22 cellular contexts compared by ENCODE assay signal in the genomic region with DNA sequence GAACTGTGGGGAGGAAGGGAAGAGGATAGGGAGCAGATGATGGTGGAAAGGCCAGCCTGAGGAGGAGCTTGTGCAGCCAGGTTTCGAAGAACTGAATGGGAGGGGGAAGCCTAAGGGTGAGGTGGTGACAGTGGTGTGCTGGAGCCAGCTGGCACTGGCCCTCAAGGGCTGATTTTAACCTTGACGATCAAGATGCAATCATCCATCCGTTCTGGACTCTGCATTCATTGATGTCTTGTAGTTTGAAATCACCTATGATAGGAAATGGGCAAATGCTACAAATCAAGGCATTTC. TPM values are rescaled to one million over a fixed set of nuclear protein-coding genes. Genes with fewer than 3 reads are reported as not detected.
A peak's percentile ranks its signal among the peaks of the same experiment; 100 is the strongest.
DNase-seq lines count a peak whose midpoint lies in the region; ATAC-seq lines count a peak whose summit lies in the region.
"Had no signal": no experiment of that assay in that cellular context is flagged by ENCODE, and none has a peak within 500 bp of the region (broad histone marks: within the 10 kb centered on the region; RNA-seq: fewer than 3 reads in every experiment).

No MANE protein-coding gene starts in this region.

- peaks cover 22% of the 10 kb centered on the region for H3K79me2 ChIP-seq in ACC112 (ENCODE audit: control insufficient read depth, insufficient read depth, low read length, unreplicated experiment)

- WGBS in mesenchymal stem cell: 93% methylated on average over 3 of the region's 3 CpGs

- H3K14ac ChIP-seq in mesenchymal stem cell (ENCODE audit: low read length in 2 of 2): no peak overlapping the region

- H3K4me2 ChIP-seq in BLaER1 treated with 17β-estradiol and CSF1 and Interleukin-3, amounts not matched to agents 10 nM and 100 nM: peak overlapping the region in 7 of 11 experiments; percentile 8 to 57 (median 27); a peak in 11 of 22 replicates
- H3K4me2 ChIP-seq in mesenchymal stem cell (ENCODE audit: low read length, poor library complexity, severe bottlenecking): no peak overlapping the region
- H3K4me2 ChIP-seq: PC-9 had no signal

- no peak overlapping the region for H2BK120ac ChIP-seq in mesenchymal stem cell (ENCODE audit: low read depth, low read length)

- H3K4me1 ChIP-seq in ACC112 (ENCODE audit: control insufficient read depth, insufficient read depth, low read length, unreplicated experiment) (peaks cover 52% of the 10 kb centered on the region), mesenchymal stem cell (ENCODE audit: control insufficient read depth, insufficient read depth, low read depth, low read length) (peaks cover 11% of the 10 kb centered on the region)
- peaks cover 15 to 35% (median 32%) of the 10 kb centered on the region in 10 experiments for H3K4me1 ChIP-seq in BLaER1 treated with 17β-estradiol and CSF1 and Interleukin-3, amounts not matched to agents 10 nM and 100 nM

- DNase-seq in mesenchymal stem cell (no peak), superior temporal gyrus (ENCODE audit: extremely low spot score) (no peak), NCI-H2227 (lab: John Stamatoyannopoulos, UW; ENCODE audit: unreplicated experiment) (no peak), immature natural killer cell (no peak), NCI-H526 treated with DMSO at 0.1 percent for 48 hours (lab: John Stamatoyannopoulos, UW) (no peak)
- DNase-seq: AML-193, Calu3, DMS79 treated with DMSO at 0.1 percent for 48 hours, H7, KG1, MG63, NCI-H2029, NCI-H446 treated with DMSO at 0.1 percent for 48 hours, NCI-H526, PC-9 had no signal

- no peak overlapping the region for H4K91ac ChIP-seq in mesenchymal stem cell (ENCODE audit: low read length)

- H3K23ac ChIP-seq in mesenchymal stem cell (ENCODE audit: low read length in 2 of 2): no peak overlapping the region

- peaks cover 22% of the 10 kb centered on the region for H3K36me3 Mint-ChIP-seq in activated T-helper 17 cell treated with anti-CD3 and anti-CD28 coated beads, Interleukin-2, amount 50 U/mL, for 72 hours (ENCODE audit: low read depth)
- H3K36me3 Mint-ChIP-seq in immature natural killer cell: no peaks in the 10 kb centered on the region

- H4K8ac ChIP-seq in mesenchymal stem cell (ENCODE audit: low read length): peak overlapping the region; percentile 22

- H3K27ac ChIP-seq in ACC112 (ENCODE audit: low read depth, low read length): peak overlapping the region; percentile 75; the same call in 1 of the 2 replicates
- H3K27ac ChIP-seq in BLaER1 treated with 17β-estradiol and CSF1 and Interleukin-3, amounts not matched to agents 10 nM and 100 nM: no peak overlapping the region
- H3K27ac ChIP-seq in mesenchymal stem cell (ENCODE audit: low read length, poor library complexity, severe bottlenecking): no peak overlapping the region
- H3K27ac ChIP-seq: PC-9, SJSA1 had no signal

- H3K36me3 ChIP-seq in ACC112 (ENCODE audit: insufficient read depth, low read length) (no peaks in the 10 kb centered on the region), mesenchymal stem cell (ENCODE audit: control insufficient read depth in 1 of 2, insufficient read depth in 2 of 2, low read depth in 1 of 2, low read length in 2 of 2) (peaks cover 0 to under 1% of the 10 kb centered on the region in 2 experiments)
- H3K36me3 ChIP-seq in BLaER1 treated with 17β-estradiol and CSF1 and Interleukin-3, amounts not matched to agents 10 nM and 100 nM: peaks cover 0 to 5% (median 2%) of the 10 kb centered on the region in 11 experiments; a peak in 11 of 22 replicates

- no peaks in the 10 kb centered on the region for H3K27me3 ChIP-seq in ACC112 (ENCODE audit: insufficient read depth, low read length)
- no peaks in the 10 kb centered on the region for H3K27me3 ChIP-seq in BLaER1 treated with 17β-estradiol and CSF1 and Interleukin-3, amounts not matched to agents 10 nM and 100 nM
- peaks cover 0 to 8% of the 10 kb centered on the region in 2 experiments for H3K27me3 ChIP-seq in mesenchymal stem cell (ENCODE audit: control insufficient read depth in 1 of 2, insufficient read depth in 1 of 2, low read length in 2 of 2)
- H3K27me3 ChIP-seq: MG63, SJSA1 had no signal

- no peaks in the 10 kb centered on the region for H3K9me3 Mint-ChIP-seq in activated T-helper 17 cell treated with anti-CD3 and anti-CD28 coated beads, Interleukin-2, amount 50 U/mL, for 72 hours
- H3K9me3 Mint-ChIP-seq in immature natural killer cell: no peaks in the 10 kb centered on the region

- ATAC-seq in activated T-helper 17 cell treated with anti-CD3 and anti-CD28 coated beads, Interleukin-2, amount 50 U/mL, for 72 hours (replicated peaks): no peak
- ATAC-seq: Right ventricle myocardium inferior had no signal

- peaks cover 30% of the 10 kb centered on the region for H3K4me1 Mint-ChIP-seq in activated T-helper 17 cell treated with anti-CD3 and anti-CD28 coated beads, Interleukin-2, amount 50 U/mL, for 72 hours
- H3K4me1 Mint-ChIP-seq in immature natural killer cell: peaks cover 26 to 31% of the 10 kb centered on the region in 2 donors

- H3K4ac ChIP-seq in mesenchymal stem cell (ENCODE audit: low read depth in 1 of 2, low read length in 2 of 2): no peak overlapping the region

- no peaks in the 10 kb centered on the region for H3K27me3 Mint-ChIP-seq in activated T-helper 17 cell treated with anti-CD3 and anti-CD28 coated beads, Interleukin-2, amount 50 U/mL, for 72 hours
- peaks cover 11 to 17% (median 13%) of the 10 kb centered on the region in 3 donors for H3K27me3 Mint-ChIP-seq in immature natural killer cell (ENCODE audit: low read depth in 3 of 3)

- H2AFZ ChIP-seq in ACC112 (ENCODE audit: low read length, unreplicated experiment) (no peak overlapping the region), mesenchymal stem cell (ENCODE audit: low read depth, low read length) (no peak overlapping the region)
- H2AFZ ChIP-seq: PC-9 had no signal

- H3K27ac Mint-ChIP-seq in activated T-helper 17 cell treated with anti-CD3 and anti-CD28 coated beads, Interleukin-2, amount 50 U/mL, for 72 hours: peak overlapping the region; percentile 1
- H3K27ac Mint-ChIP-seq in immature natural killer cell: peak overlapping the region in 1 of 6 donors; percentile 54

- peak overlapping the region; percentile 6 for H3K4me3 Mint-ChIP-seq in activated T-helper 17 cell treated with anti-CD3 and anti-CD28 coated beads, Interleukin-2, amount 50 U/mL, for 72 hours
- no peak overlapping the region for H3K4me3 Mint-ChIP-seq in immature natural killer cell

- no peaks in the 10 kb centered on the region for H3K79me1 ChIP-seq in mesenchymal stem cell (replicated peaks; ENCODE audit: low read length, poor library complexity, severe bottlenecking)

- H3K4me3 ChIP-seq in ACC112 (ENCODE audit: low read depth, low read length) (no peak overlapping the region), mesenchymal stem cell (ENCODE audit: insufficient read depth in 1 of 2, low read depth in 1 of 2, low read length in 2 of 2) (no peak overlapping the region)
- H3K4me3 ChIP-seq in BLaER1 treated with 17β-estradiol and CSF1 and Interleukin-3, amounts not matched to agents 10 nM and 100 nM: no peak overlapping the region
- H3K4me3 ChIP-seq: MG63, PC-9, SJSA1 had no signal

- no peaks in the 10 kb centered on the region for H3K9me3 ChIP-seq in BLaER1 treated with 17β-estradiol and CSF1 and Interleukin-3, amounts not matched to agents 10 nM and 100 nM (replicated peaks in 1 of 11)
- H3K9me3 ChIP-seq in mesenchymal stem cell (ENCODE audit: control insufficient read depth, low read length): no peaks in the 10 kb centered on the region
- H3K9me3 ChIP-seq: MG63, SJSA1 had no signal

- H2BK5ac ChIP-seq in mesenchymal stem cell (ENCODE audit: low read depth, low read length, poor library complexity, severe bottlenecking): no peak overlapping the region

- no peak overlapping the region for H3K18ac ChIP-seq in mesenchymal stem cell (ENCODE audit: low read depth in 1 of 2, low read length in 2 of 2)

- no peak overlapping the region for H2AK5ac ChIP-seq in mesenchymal stem cell (ENCODE audit: low read length, severe bottlenecking)

- no peak overlapping the region for H2BK15ac ChIP-seq in mesenchymal stem cell (ENCODE audit: low read depth, poor library complexity, severe bottlenecking)

- peaks cover 3 to 22% (median 20%) of the 10 kb centered on the region in 11 experiments; a peak in 21 of 22 replicates for H4K20me1 ChIP-seq in BLaER1 treated with 17β-estradiol and CSF1 and Interleukin-3, amounts not matched to agents 10 nM and 100 nM

- peak overlapping the region in 1 of 11 experiments; percentile 28; a peak in 2 of 22 replicates for H3K9ac ChIP-seq in BLaER1 treated with 17β-estradiol and CSF1 and Interleukin-3, amounts not matched to agents 10 nM and 100 nM
- H3K9ac ChIP-seq in mesenchymal stem cell (ENCODE audit: low read length): no peak overlapping the region

- H2BK12ac ChIP-seq in mesenchymal stem cell (ENCODE audit: low read length in 2 of 2): no peak overlapping the region

RNA-seq across cellular contexts. Expression of gene ATG101, which starts 2.8 kb away (rescaled TPM):
- 10 to 100 TPM; 27.6 to 31.1 TPM for total RNA-seq in activated T-helper 17 cell treated with anti-CD3 and anti-CD28 coated beads, Interleukin-2, amount 50 U/mL, for 72 hours
- polyA plus RNA-seq in mesenchymal stem cell (2013, experiment 1 of 2): 38.1 TPM
- 37.4 TPM for polyA plus RNA-seq in mesenchymal stem cell (2013, experiment 2 of 2)
- 10 to 100 TPM; 25.8 to 50.8 (median 32.2) TPM for polyA plus RNA-seq in immature natural killer cell

RNA-seq across cellular contexts. Expression of gene SMIM41, which starts 12.5 kb away (rescaled TPM):
- total RNA-seq in activated T-helper 17 cell treated with anti-CD3 and anti-CD28 coated beads, Interleukin-2, amount 50 U/mL, for 72 hours: not detected
- polyA plus RNA-seq in mesenchymal stem cell (2013, experiment 1 of 2): 3.3 TPM
- 3.5 TPM for polyA plus RNA-seq in mesenchymal stem cell (2013, experiment 2 of 2)
- not detected for polyA plus RNA-seq in immature natural killer cell
- total RNA-seq: Calu3, H7, HT-29, PC-9, RPMI7951, SJSA1 had no signal

RNA-seq across cellular contexts. Expression of gene NR4A1, which starts 15.8 kb away (rescaled TPM):
- 10 to 100 TPM in 1 of 2 donors, 1 to 10 TPM in 1; 9.9 to 47.6 TPM for total RNA-seq in activated T-helper 17 cell treated with anti-CD3 and anti-CD28 coated beads, Interleukin-2, amount 50 U/mL, for 72 hours
- polyA plus RNA-seq in mesenchymal stem cell (2013, experiment 1 of 2): 59.6 TPM
- 43.8 TPM for polyA plus RNA-seq in mesenchymal stem cell (2013, experiment 2 of 2)
- polyA plus RNA-seq in immature natural killer cell: 1 to 10 TPM in 2 of 3 donors, under 1 TPM in 1; 0.83 to 2.1 (median 1.3) TPM
